Comparison of ENCODE assay signal across 22 cellular contexts in the genomic region with DNA sequence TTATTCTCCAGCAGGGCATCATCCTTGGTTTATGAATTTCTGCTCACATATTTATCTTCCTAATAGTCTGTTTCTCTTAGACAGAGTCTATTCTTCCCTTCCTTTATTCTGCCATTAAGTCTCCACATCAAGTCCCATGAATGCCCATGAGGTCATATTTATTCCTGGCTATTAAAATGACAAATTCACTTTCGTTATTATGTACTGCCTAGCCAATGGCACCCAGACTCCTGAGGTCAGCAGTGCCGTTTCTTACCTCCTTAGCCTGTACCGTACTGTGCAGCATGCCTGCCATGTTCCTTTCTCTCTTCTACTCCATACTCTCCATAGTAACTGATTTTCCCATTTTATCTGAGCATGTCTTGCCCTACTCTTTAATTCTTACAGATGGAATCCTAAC.
"Had no signal": no experiment of that assay in that cellular context is flagged by ENCODE, and none has a peak within 500 bp of the region (broad histone marks: within the 10 kb centered on the region; RNA-seq: fewer than 3 reads in every experiment).

No MANE protein-coding gene starts in this region.

- H3K27ac ChIP-seq: RWPE1 had no signal

- H3K27me3 ChIP-seq: MG63 had no signal

- DNase-seq: IMR-90, Karpas-422, KG1, MG63, NCI-H1092, NCI-H1105 treated with DMSO at 0.1 percent for 48 hours, NCI-H1417 treated with DMSO at 0.1 percent for 48 hours, NCI-H187, NCI-H2029, NCI-H2081 treated with DMSO at 0.1 percent for 48 hours, NCI-H2171, NCI-H226, NCI-H446, NCI-H510A, NCI-H524 treated with DMSO at 0.1 percent for 48 hours, NCI-H69, NCI-H774, PC-3, SHP77, SK-N-SH had no signal

- H3K9ac ChIP-seq: SK-N-SH had no signal

- ATAC-seq: Panc1, PC-3 had no signal

- H3K4me3 ChIP-seq: MG63 had no signal

- H3K4me2 ChIP-seq: SK-N-SH had no signal

- H3K36me3 ChIP-seq: MG63 had no signal

- H3K9me3 ChIP-seq: MG63, SK-N-SH had no signal
